ENCODE assay signal across 11 cellular contexts in the genomic region with DNA sequence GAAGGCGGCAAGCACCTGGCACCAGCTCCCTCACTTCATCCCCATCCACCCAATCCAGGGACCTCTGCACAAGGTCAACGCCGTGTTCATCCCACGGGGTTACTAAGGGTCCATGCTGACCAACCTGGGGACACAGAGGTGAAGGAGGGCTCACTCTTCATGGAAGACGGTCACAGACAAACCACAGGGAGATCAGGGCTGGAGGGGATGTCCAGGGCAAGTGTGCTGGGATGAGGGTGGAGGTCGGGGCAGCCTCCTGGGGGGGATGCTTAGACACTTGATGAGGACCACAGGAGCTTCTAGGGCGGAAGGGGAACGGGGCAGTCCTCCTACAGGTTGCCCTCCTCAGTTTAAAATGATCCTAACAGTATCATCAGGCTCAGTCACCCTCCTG. TPM values are rescaled to one million over a fixed set of nuclear protein-coding genes. Genes with fewer than 3 reads are reported as not detected.
A peak's percentile ranks its signal among the peaks of the same experiment; 100 is the strongest.
DNase-seq lines count a peak whose midpoint lies in the region; ATAC-seq and TF ChIP-seq lines count a peak whose summit lies in the region.
"Had no signal": no experiment of that assay in that cellular context is flagged by ENCODE, and none has a peak within 500 bp of the region (broad histone marks: within the 10 kb centered on the region; RNA-seq: fewer than 3 reads in every experiment).

No MANE protein-coding gene starts in this region.

- CTCF ChIA-PET in activated naive CD4-positive, alpha-beta T cell treated with anti-CD3 and anti-CD28 coated beads for 36 hours (lab: Charles Lee), result interaction anchor here (0.9 to 3.0 kb wide), 10 partner anchors 9 to 50 kb away, joined by 3 to 31 read pairs (median 6); no protein-coding TSS in a partner anchor
- CTCF ChIA-PET in SK-N-SH (lab: Yijun Ruan, JAX), result interaction anchor here (1.3 to 2.2 kb wide), 3 partner anchors 12 to 150 kb away, joined by 3 to 9 read pairs (median 4); no protein-coding TSS in a partner anchor

- H3K27ac Mint-ChIP-seq in activated naive CD4-positive, alpha-beta T cell treated with anti-CD3 and anti-CD28 coated beads for 36 hours, result peak overlapping the region; percentile 89
- peak overlapping the region; percentile 94 for H3K27ac Mint-ChIP-seq in activated T-helper 2 cell treated with anti-CD3 and anti-CD28 coated beads, Interferon-gamma antibody, Interleukin-2, Interleukin-4, amounts not matched to agents 10 μg/mL and 5 μg/mL and 100 μg/mL, durations not matched to agents 14 hours and 24 hours and 36 hours
- peak overlapping the region; percentile 43 for H3K27ac Mint-ChIP-seq in mesothelial cell of epicardium

- H3K4me3 ChIP-seq in upper lobe of left lung (no peak overlapping the region), SK-N-SH (ENCODE audit: low read depth in 2 of 2, low read length in 1 of 2) (no peak overlapping the region)
- H3K4me3 ChIP-seq: right lobe of liver had no signal

- TF ChIP-seq CTCF in mesothelial cell of epicardium (IDR thresholded peaks at IDR 0.05; ENCODE audit: unreplicated experiment), result no peak
- no peak for TF ChIP-seq CTCF in upper lobe of left lung (IDR thresholded peaks at IDR 0.05)
- TF ChIP-seq CTCF in SK-N-SH (IDR thresholded peaks at IDR 0.05), result no peak

- TF ChIP-seq RAD21 in SK-N-SH (IDR thresholded peaks at IDR 0.05; ENCODE audit: low read length), result no peak

- DNase-seq in activated naive CD4-positive, alpha-beta T cell treated with anti-CD3 and anti-CD28 coated beads for 36 hours, result no peak
- DNase-seq in activated naive CD4-positive, alpha-beta T cell treated with anti-CD3 and anti-CD28 coated beads, Interleukin-2, amount 50 U/mL, for 16 hours, result no peak
- DNase-seq in activated T-helper 2 cell treated with anti-CD3 and anti-CD28 coated beads, Interferon-gamma antibody, Interleukin-2, Interleukin-4, amounts not matched to agents 10 μg/mL and 5 μg/mL and 100 μg/mL, durations not matched to agents 14 hours and 24 hours and 36 hours (ENCODE audit: low spot score), result no peak
- DNase-seq in mesothelial cell of epicardium (ENCODE audit: low spot score in 2 of 2, unreplicated experiment in 2 of 2), result no peak
- DNase-seq in upper lobe of left lung, result no peak
- DNase-seq in NCI-H226, result no peak
- no peak for DNase-seq in NCI-H2107 treated with DMSO at 0.1 percent for 48 hours (lab: John Stamatoyannopoulos, UW; ENCODE audit: unreplicated experiment)
- DNase-seq in SK-N-SH, result no peak
- DNase-seq: GF-D8, NCI-H1436 treated with DMSO at 0.1 percent for 48 hours had no signal

- WGBS in upper lobe of left lung, 2 donors, result 94 to 99% methylated on average over 6 to 8 of the region's 8 CpGs
- WGBS in SK-N-SH (ENCODE audit: low lambda C conversion rate), result 99% methylated on average over 8 of the region's 8 CpGs

- no peaks in the 10 kb centered on the region for H3K79me2 ChIP-seq in SK-N-SH (ENCODE audit: insufficient read depth)

- no peaks in the 10 kb centered on the region for H3K9me3 Mint-ChIP-seq in activated naive CD4-positive, alpha-beta T cell treated with anti-CD3 and anti-CD28 coated beads for 36 hours
- no peaks in the 10 kb centered on the region for H3K9me3 Mint-ChIP-seq in activated T-helper 2 cell treated with anti-CD3 and anti-CD28 coated beads, Interferon-gamma antibody, Interleukin-2, Interleukin-4, amounts not matched to agents 10 μg/mL and 5 μg/mL and 100 μg/mL, durations not matched to agents 14 hours and 24 hours and 36 hours
- no peaks in the 10 kb centered on the region for H3K9me3 Mint-ChIP-seq in mesothelial cell of epicardium

- H3F3A ChIP-seq in SK-N-SH (replicated peaks; ENCODE audit: insufficient read depth), result no peaks in the 10 kb centered on the region

- H3K4me2 ChIP-seq in SK-N-SH, result no peak overlapping the region

- H3K27me3 Mint-ChIP-seq in activated naive CD4-positive, alpha-beta T cell treated with anti-CD3 and anti-CD28 coated beads for 36 hours (ENCODE audit: low read depth), result no peaks in the 10 kb centered on the region
- H3K27me3 Mint-ChIP-seq in activated T-helper 2 cell treated with anti-CD3 and anti-CD28 coated beads, Interferon-gamma antibody, Interleukin-2, Interleukin-4, amounts not matched to agents 10 μg/mL and 5 μg/mL and 100 μg/mL, durations not matched to agents 14 hours and 24 hours and 36 hours (ENCODE audit: low read depth), result no peaks in the 10 kb centered on the region
- no peaks in the 10 kb centered on the region for H3K27me3 Mint-ChIP-seq in mesothelial cell of epicardium (ENCODE audit: low read depth)

- no peaks in the 10 kb centered on the region for H3K9me2 ChIP-seq in SK-N-SH

- no peaks in the 10 kb centered on the region for H3K9me3 ChIP-seq in upper lobe of left lung
- H3K9me3 ChIP-seq in SK-N-SH, result no peaks in the 10 kb centered on the region
- H3K9me3 ChIP-seq: right lobe of liver had no signal

- peaks cover 0 to 20% (median 8%) of the 10 kb centered on the region in 4 donors for H3K36me3 ChIP-seq in upper lobe of left lung
- H3K36me3 ChIP-seq in SK-N-SH (replicated peaks in 1 of 2; ENCODE audit: control insufficient read depth in 1 of 2, insufficient read depth in 2 of 2, low read length in 1 of 2), result peaks cover 0 to 25% of the 10 kb centered on the region in 2 experiments

- intact Hi-C loops in activated naive CD4-positive, alpha-beta T cell treated with anti-CD3 and anti-CD28 coated beads for 36 hours (cut with micrococcal nuclease), result loop anchor here (2.0 kb wide), 2 partner anchors 21 to 43 kb away; no protein-coding TSS in a partner anchor
- intact Hi-C loops in activated T-helper 2 cell treated with anti-CD3 and anti-CD28 coated beads, Interferon-gamma antibody, Interleukin-2, Interleukin-4, amounts not matched to agents 10 μg/mL and 5 μg/mL and 100 μg/mL, durations not matched to agents 14 hours and 24 hours and 36 hours (cut with micrococcal nuclease), result loop anchor here (5.0 kb wide), 1 partner anchor 95 kb away; a partner anchor contains a TSS

- H3K27ac ChIP-seq in upper lobe of left lung (peak overlapping the region; percentile 8 to 86 (median 52)), SK-N-SH (ENCODE audit: low read depth in 2 of 2, low read length in 1 of 2) (no peak overlapping the region)

- no peaks in the 10 kb centered on the region for H3K27me3 ChIP-seq in upper lobe of left lung
- H3K27me3 ChIP-seq in SK-N-SH (ENCODE audit: insufficient read depth), result no peaks in the 10 kb centered on the region
- H3K27me3 ChIP-seq: right lobe of liver had no signal

- no peak overlapping the region for H3K4me3 Mint-ChIP-seq in activated naive CD4-positive, alpha-beta T cell treated with anti-CD3 and anti-CD28 coated beads for 36 hours
- peak overlapping the region; percentile 58 for H3K4me3 Mint-ChIP-seq in activated T-helper 2 cell treated with anti-CD3 and anti-CD28 coated beads, Interferon-gamma antibody, Interleukin-2, Interleukin-4, amounts not matched to agents 10 μg/mL and 5 μg/mL and 100 μg/mL, durations not matched to agents 14 hours and 24 hours and 36 hours (ENCODE audit: low read depth)
- no peak overlapping the region for H3K4me3 Mint-ChIP-seq in mesothelial cell of epicardium

- peaks cover 17% of the 10 kb centered on the region for H3K36me3 Mint-ChIP-seq in activated naive CD4-positive, alpha-beta T cell treated with anti-CD3 and anti-CD28 coated beads for 36 hours (ENCODE audit: low read depth)
- H3K36me3 Mint-ChIP-seq in activated T-helper 2 cell treated with anti-CD3 and anti-CD28 coated beads, Interferon-gamma antibody, Interleukin-2, Interleukin-4, amounts not matched to agents 10 μg/mL and 5 μg/mL and 100 μg/mL, durations not matched to agents 14 hours and 24 hours and 36 hours (ENCODE audit: low read depth), result peaks cover 61% of the 10 kb centered on the region
- H3K36me3 Mint-ChIP-seq in mesothelial cell of epicardium, result peaks cover 18% of the 10 kb centered on the region

- ATAC-seq in upper lobe of left lung (ENCODE audit: low FRiP score in 2 of 2), result no peak
- ATAC-seq: right lobe of liver had no signal

- no peaks in the 10 kb centered on the region for H4K20me1 ChIP-seq in SK-N-SH (ENCODE audit: insufficient read depth)

- H3K4me1 ChIP-seq in upper lobe of left lung, result peaks cover 50 to 70% (median 55%) of the 10 kb centered on the region in 4 donors
- peaks cover 0 to 36% of the 10 kb centered on the region in 2 experiments; a peak in 1 of 4 replicates for H3K4me1 ChIP-seq in SK-N-SH (ENCODE audit: control insufficient read depth in 1 of 2, insufficient read depth in 2 of 2, low read depth in 1 of 2, low read length in 1 of 2)

- H2AFZ ChIP-seq in SK-N-SH (ENCODE audit: low read depth), result no peak overlapping the region

- H3K9ac ChIP-seq in SK-N-SH, result no peak overlapping the region

- TF ChIP-seq EP300 in upper lobe of left lung (IDR thresholded peaks at IDR 0.05), result no peak
- TF ChIP-seq EP300 in SK-N-SH (IDR thresholded peaks at IDR 0.05; ENCODE audit: borderline replicate concordance in 1 of 2, low read depth in 1 of 2, low read length in 1 of 2), result no peak

- POLR2A ChIA-PET in SK-N-SH (lab: Yijun Ruan, JAX), result no interaction called here

- H3K4me1 Mint-ChIP-seq in activated naive CD4-positive, alpha-beta T cell treated with anti-CD3 and anti-CD28 coated beads for 36 hours (ENCODE audit: low read depth), result peaks cover 82% of the 10 kb centered on the region
- peaks cover 84% of the 10 kb centered on the region for H3K4me1 Mint-ChIP-seq in activated T-helper 2 cell treated with anti-CD3 and anti-CD28 coated beads, Interferon-gamma antibody, Interleukin-2, Interleukin-4, amounts not matched to agents 10 μg/mL and 5 μg/mL and 100 μg/mL, durations not matched to agents 14 hours and 24 hours and 36 hours (ENCODE audit: low read depth)
- peaks cover 40% of the 10 kb centered on the region for H3K4me1 Mint-ChIP-seq in mesothelial cell of epicardium

- no peak for TF ChIP-seq POLR2A in upper lobe of left lung (IDR thresholded peaks at IDR 0.05)

TF ChIP-seq in SK-N-SH, 30 proteins besides CTCF, POLR2A, EP300 and RAD21 (continues in another document):
- TF ChIP-seq RCOR1 (IDR thresholded peaks at IDR 0.05; ENCODE audit: low read length), result no peak
- no peak for TF ChIP-seq FOXM1 (IDR thresholded peaks at IDR 0.05; ENCODE audit: low read depth)
- no peak for TF ChIP-seq JUND (IDR thresholded peaks at IDR 0.05)
- no peak for TF ChIP-seq RFX5 (IDR thresholded peaks at IDR 0.05; ENCODE audit: low read length)
- TF ChIP-seq MEF2A (IDR thresholded peaks at IDR 0.05; ENCODE audit: borderline replicate concordance, low read depth), result no peak
- no peak for TF ChIP-seq MXI1 (IDR thresholded peaks at IDR 0.05; ENCODE audit: low read depth, low read length)
- TF ChIP-seq POLR2AphosphoS5 (IDR thresholded peaks at IDR 0.05; ENCODE audit: low read depth, low read length), result no peak

RNA-seq across cellular contexts. Expression of a gene that starts 46.7 kb away (rescaled TPM):
- 10 to 100 TPM; 11.8 to 11.9 TPM for total RNA-seq in activated naive CD4-positive, alpha-beta T cell treated with anti-CD3 and anti-CD28 coated beads for 36 hours
- total RNA-seq in activated T-helper 2 cell treated with anti-CD3 and anti-CD28 coated beads, Interferon-gamma antibody, Interleukin-2, Interleukin-4, amounts not matched to agents 10 μg/mL and 5 μg/mL and 100 μg/mL, durations not matched to agents 14 hours and 24 hours and 36 hours, result 18.1 and 19.3 TPM in 2 replicates
- total RNA-seq in mesothelial cell of epicardium (40.7 to 43.0 TPM (median 42.0 TPM) in 3 replicates), upper lobe of left lung (10 to 100 TPM; 35.8 to 62.5 (median 47.8) TPM)
- polyA plus RNA-seq in SK-N-SH (2012; rRNA removed), result 5.2 and 5.6 TPM in 2 replicates
- 2.2 and 3.6 TPM in 2 replicates for polyA plus RNA-seq in SK-N-SH (2012; cell fraction: cytosol; rRNA removed)
- polyA plus RNA-seq in SK-N-SH (2012; cell fraction: nucleus; rRNA removed), result 11.3 and 11.7 TPM in 2 replicates

Comparison
In these comparisons a context has a peak if more than half of its experiments do, and no peak if none do; other contexts are left out.
1. H3K27ac Mint-ChIP-seq: peak in every context shown above with its lines; median percentile 94 in activated T-helper 2 cell treated with anti-CD3 and anti-CD28 coated beads, Interferon-gamma antibody, Interleukin-2, Interleukin-4, amounts not matched to agents 10 μg/mL and 5 μg/mL and 100 μg/mL, durations not matched to agents 14 hours and 24 hours and 36 hours; 89 in activated naive CD4-positive, alpha-beta T cell treated with anti-CD3 and anti-CD28 coated beads for 36 hours; 43 in mesothelial cell of epicardium.
2. H3K27ac ChIP-seq: peak in upper lobe of left lung (4 of 4); none in SK-N-SH (0 of 2).